ENCODE assay signal across 8 cellular contexts in the genomic region with DNA sequence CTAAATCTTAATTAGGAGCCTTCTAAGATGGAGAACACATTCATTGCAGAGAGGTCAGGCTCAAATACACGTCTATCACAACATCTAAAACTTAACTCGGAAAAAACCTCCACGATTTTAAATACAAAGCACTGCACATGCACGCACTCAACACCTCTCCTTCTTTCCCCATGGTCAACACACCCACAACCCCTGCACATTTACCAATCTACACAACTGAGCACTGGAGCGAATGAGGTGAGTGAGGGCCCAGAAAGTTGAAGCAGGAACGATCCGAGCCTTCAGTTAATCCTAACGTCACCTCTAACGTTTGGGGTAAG. TPM values are rescaled to one million over a fixed set of nuclear protein-coding genes. Genes with fewer than 3 reads are reported as not detected.
DNase-seq lines count a peak whose midpoint lies in the region; ATAC-seq, FAIRE-seq and TF ChIP-seq lines count a peak whose summit lies in the region.

No MANE protein-coding gene starts in this region.

- no peaks in the 10 kb centered on the region for H4K20me1 ChIP-seq in OCI-LY7 (ENCODE audit: insufficient read depth, low read length)

- intact Hi-C loops in OCI-LY7 (cut with micrococcal nuclease; ENCODE audit: unreplicated experiment) = loop anchor here (5.0 to 10.0 kb wide), 2 partner anchors 655 to 948 kb away; partner anchors contain the start of genes SMC2 and TMEM38B
- intact Hi-C loops in esophagus squamous epithelium (cut with DNase I) = no loop called here

- POLR2A ChIA-PET in OCI-LY7 (lab: Charles Lee) = interaction anchor here (0.6 to 4.3 kb wide), 12 partner anchors 9 to 658 kb away, joined by 3 to 52 read pairs (median 8); partner anchors contain the start of gene SMC2

- H3K4me1 ChIP-seq in OCI-LY7 (ENCODE audit: insufficient read depth, low read length, poor library complexity, severe bottlenecking) = peaks cover 43% of the 10 kb centered on the region
- peaks cover 5 to 20% (median 14%) of the 10 kb centered on the region in 3 donors for H3K4me1 ChIP-seq in esophagus squamous epithelium
- H3K4me1 ChIP-seq in parathyroid adenoma = no peaks in the 10 kb centered on the region

- no peaks in the 10 kb centered on the region for H3K27me3 ChIP-seq in esophagus squamous epithelium
- no peaks in the 10 kb centered on the region for H3K27me3 ChIP-seq in parathyroid adenoma (ENCODE audit: control insufficient read depth, insufficient read depth, low read length)

- ATAC-seq in HG02981 (IDR thresholded peaks at IDR 0.05; ENCODE audit: unreplicated experiment) = no peak

- H3K79me2 ChIP-seq in OCI-LY7 (ENCODE audit: insufficient read depth, low read depth, low read length) = peaks cover 34% of the 10 kb centered on the region; the same call in 1 of the 2 replicates
- no peaks in the 10 kb centered on the region for H3K79me2 ChIP-seq in parathyroid adenoma

- H3K9me3 ChIP-seq in OCI-LY7 (ENCODE audit: low read length) = no peaks in the 10 kb centered on the region
- no peaks in the 10 kb centered on the region for H3K9me3 ChIP-seq in esophagus squamous epithelium
- no peaks in the 10 kb centered on the region for H3K9me3 ChIP-seq in parathyroid adenoma (ENCODE audit: control insufficient read depth, low read length)

- no peaks in the 10 kb centered on the region for H3K9me2 ChIP-seq in OCI-LY7 (ENCODE audit: insufficient read depth, low read length)

- 0% methylated on average over 4 to 9 of the region's 9 CpGs for WGBS in esophagus squamous epithelium, 2 donors

- TF ChIP-seq POLR2A in GM12891 (IDR thresholded peaks at IDR 0.05; ENCODE audit: low read depth, low read length) = no peak
- TF ChIP-seq POLR2A in esophagus squamous epithelium (IDR thresholded peaks at IDR 0.05) = no peak

- TF ChIP-seq CTCF in OCI-LY7 (conservative IDR thresholded peaks at IDR 0.05; ENCODE audit: low read length) (no peak), esophagus squamous epithelium (IDR thresholded peaks at IDR 0.05) (no peak), parathyroid adenoma (IDR thresholded peaks at IDR 0.05) (no peak)

- CTCF ChIA-PET in OCI-LY7 (lab: Charles Lee; ENCODE audit: unreplicated experiment) = no interaction called here

- DNase-seq in GM12891 (ENCODE audit: insufficient read length, low spot score) = no peak
- no peak for DNase-seq in OCI-LY7 (ENCODE audit: low spot score)
- no peak for DNase-seq in esophagus squamous epithelium (lab: John Stamatoyannopoulos, UW)
- DNase-seq in kidney glomerular epithelial cell (lab: John Stamatoyannopoulos, UW) = no peak
- DNase-seq in NCI-H748 (lab: John Stamatoyannopoulos, UW; ENCODE audit: unreplicated experiment) = no peak
- DNase-seq in dermis blood vessel endothelial cell = no peak

- peak overlapping the region; percentile 97 for H3K4me2 ChIP-seq in OCI-LY7 (ENCODE audit: low read length)
- peak overlapping the region; percentile 90 for H3K4me2 ChIP-seq in parathyroid adenoma (ENCODE audit: low read length)

- H2AFZ ChIP-seq in OCI-LY7 (ENCODE audit: low read length) (peak overlapping the region; percentile 82), parathyroid adenoma (peak overlapping the region; percentile 94)

- H3K36me3 ChIP-seq in OCI-LY7 (ENCODE audit: insufficient read depth, low read length) = peaks cover 17% of the 10 kb centered on the region
- peaks cover 0 to 15% (median 0%) of the 10 kb centered on the region in 3 donors for H3K36me3 ChIP-seq in esophagus squamous epithelium
- H3K36me3 ChIP-seq in parathyroid adenoma (ENCODE audit: control insufficient read depth, insufficient read depth, low read length) = no peaks in the 10 kb centered on the region

- H3K4me3 ChIP-seq in OCI-LY7 (ENCODE audit: low read depth, low read length, poor library complexity, severe bottlenecking) = peak overlapping the region; percentile 93
- H3K4me3 ChIP-seq in esophagus squamous epithelium = peak overlapping the region; percentile 60 to 88 (median 80)
- peak overlapping the region; percentile 95 for H3K4me3 ChIP-seq in parathyroid adenoma (ENCODE audit: low read depth, low read length)

- FAIRE-seq in GM12891 (lab: Jason Lieb, UNC) = peak; percentile 9

- H3K27ac ChIP-seq in OCI-LY7 (ENCODE audit: low read depth, low read length, poor library complexity, severe bottlenecking) = peak overlapping the region; percentile 78
- peak overlapping the region; percentile 92 to 98 (median 96) for H3K27ac ChIP-seq in esophagus squamous epithelium
- H3K27ac ChIP-seq in parathyroid adenoma = peak overlapping the region; percentile 86

- H3K9ac ChIP-seq in parathyroid adenoma = peak overlapping the region; percentile 37

- no TSS peak for BruUV-seq in OCI-LY7 (replicated peaks; lab: Mats Ljungman, UMichigan)

TF ChIP-seq in GM12891, 5 proteins besides CTCF, POLR2A, EP300 and RAD21:
- no peak for TF ChIP-seq PAX5 (IDR thresholded peaks at IDR 0.05; ENCODE audit: insufficient read depth, low read length, severe bottlenecking)
- no peak for TF ChIP-seq POLR2AphosphoS5 (IDR thresholded peaks at IDR 0.05; ENCODE audit: low read depth, low read length)
- TF ChIP-seq TAF1 (IDR thresholded peaks at IDR 0.05; ENCODE audit: low read depth, low read length) = no peak
- TF ChIP-seq SPI1 (IDR thresholded peaks at IDR 0.05; ENCODE audit: low read depth, low read length) = no peak
- TF ChIP-seq POU2F2 (IDR thresholded peaks at IDR 0.05; ENCODE audit: low read depth, low read length) = no peak

RNA-seq across cellular contexts. Expression of gene NIPSNAP3A, which starts 0.3 kb away (rescaled TPM):
- 14.6 TPM for polyA plus RNA-seq in GM12891 (2012; ENCODE audit: low read depth, missing spikeins)
- total RNA-seq in OCI-LY7 (2014; rRNA removed; shearing (Covaris generic)) = 20.2 and 25.2 TPM in 2 replicates
- total RNA-seq in OCI-LY7 (2022) (24.3 and 25.2 TPM in 2 replicates), esophagus squamous epithelium (10 to 100 TPM; 20.1 to 34.2 (median 30.2) TPM), dermis blood vessel endothelial cell (44.0 and 52.1 TPM in 2 replicates)

RNA-seq across cellular contexts. Expression of gene NIPSNAP3B, which starts 16.7 kb away (rescaled TPM):
- 0.89 TPM for polyA plus RNA-seq in GM12891 (2012; ENCODE audit: low read depth, missing spikeins)
- 0.28 and 0.31 TPM in 2 replicates for total RNA-seq in OCI-LY7 (2014; rRNA removed; shearing (Covaris generic))
- total RNA-seq in OCI-LY7 (2022) (0.52 and 1.1 TPM in 2 replicates), esophagus squamous epithelium (1 to 10 TPM in 1 of 4 donors, under 1 TPM in 1, not detected in 2; 0.13 to 2.7 TPM), dermis blood vessel endothelial cell (0.19 and 0.85 TPM in 2 replicates)

RNA-seq across cellular contexts. Expression of gene OR13D1, which starts 52.9 kb away (rescaled TPM):
- polyA plus RNA-seq in GM12891 (2012; ENCODE audit: low read depth, missing spikeins) = not detected
- not detected in 2 replicates for total RNA-seq in OCI-LY7 (2014; rRNA removed; shearing (Covaris generic))
- total RNA-seq in OCI-LY7 (2022) (not detected in 2 replicates), esophagus squamous epithelium (not detected), dermis blood vessel endothelial cell (not detected in 2 replicates)
